Comparison of ENCODE assay signal across 1 cellular context in the genomic region with DNA sequence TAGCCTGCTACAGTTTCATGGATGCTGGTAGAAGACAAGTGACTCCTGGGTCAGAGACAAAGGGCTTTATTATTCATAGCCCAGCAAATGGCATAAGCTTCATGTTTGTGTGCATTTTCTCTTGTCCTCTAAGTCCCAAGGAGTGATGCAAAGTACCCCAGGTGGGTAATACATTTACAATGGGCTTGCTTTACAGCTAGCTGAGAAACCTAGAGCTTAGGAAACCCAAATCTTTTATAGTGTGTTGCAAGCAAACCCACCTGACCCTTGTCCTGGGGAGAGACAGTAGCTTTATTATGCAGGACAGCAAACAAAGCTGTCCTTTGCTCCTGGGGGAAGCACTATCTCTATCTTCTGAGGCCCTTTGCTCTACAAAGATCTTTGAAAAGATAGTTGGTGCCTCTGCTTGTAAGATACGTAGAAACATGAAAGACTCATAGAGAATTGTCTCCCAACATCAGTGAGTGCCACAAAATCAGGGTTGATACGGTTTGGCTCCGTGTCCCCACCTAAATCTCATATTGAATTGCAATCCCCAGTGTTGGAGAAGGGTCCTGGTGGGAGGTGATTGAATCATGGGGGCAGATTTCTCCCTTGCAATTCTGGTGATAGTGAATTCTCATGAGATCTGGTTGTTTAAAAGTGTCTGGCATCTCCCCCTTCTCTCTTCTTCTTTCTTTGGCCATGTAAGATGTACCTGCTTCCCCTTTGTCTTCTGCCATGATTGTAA.
TF ChIP-seq lines count a peak whose summit lies in the region.

No MANE protein-coding gene starts in this region.

TF ChIP-seq in HepG2, 621 proteins besides CTCF, POLR2A, EP300 and RAD21 (continued from another document and continues in another):
- TF ChIP-seq, protein P1, sequence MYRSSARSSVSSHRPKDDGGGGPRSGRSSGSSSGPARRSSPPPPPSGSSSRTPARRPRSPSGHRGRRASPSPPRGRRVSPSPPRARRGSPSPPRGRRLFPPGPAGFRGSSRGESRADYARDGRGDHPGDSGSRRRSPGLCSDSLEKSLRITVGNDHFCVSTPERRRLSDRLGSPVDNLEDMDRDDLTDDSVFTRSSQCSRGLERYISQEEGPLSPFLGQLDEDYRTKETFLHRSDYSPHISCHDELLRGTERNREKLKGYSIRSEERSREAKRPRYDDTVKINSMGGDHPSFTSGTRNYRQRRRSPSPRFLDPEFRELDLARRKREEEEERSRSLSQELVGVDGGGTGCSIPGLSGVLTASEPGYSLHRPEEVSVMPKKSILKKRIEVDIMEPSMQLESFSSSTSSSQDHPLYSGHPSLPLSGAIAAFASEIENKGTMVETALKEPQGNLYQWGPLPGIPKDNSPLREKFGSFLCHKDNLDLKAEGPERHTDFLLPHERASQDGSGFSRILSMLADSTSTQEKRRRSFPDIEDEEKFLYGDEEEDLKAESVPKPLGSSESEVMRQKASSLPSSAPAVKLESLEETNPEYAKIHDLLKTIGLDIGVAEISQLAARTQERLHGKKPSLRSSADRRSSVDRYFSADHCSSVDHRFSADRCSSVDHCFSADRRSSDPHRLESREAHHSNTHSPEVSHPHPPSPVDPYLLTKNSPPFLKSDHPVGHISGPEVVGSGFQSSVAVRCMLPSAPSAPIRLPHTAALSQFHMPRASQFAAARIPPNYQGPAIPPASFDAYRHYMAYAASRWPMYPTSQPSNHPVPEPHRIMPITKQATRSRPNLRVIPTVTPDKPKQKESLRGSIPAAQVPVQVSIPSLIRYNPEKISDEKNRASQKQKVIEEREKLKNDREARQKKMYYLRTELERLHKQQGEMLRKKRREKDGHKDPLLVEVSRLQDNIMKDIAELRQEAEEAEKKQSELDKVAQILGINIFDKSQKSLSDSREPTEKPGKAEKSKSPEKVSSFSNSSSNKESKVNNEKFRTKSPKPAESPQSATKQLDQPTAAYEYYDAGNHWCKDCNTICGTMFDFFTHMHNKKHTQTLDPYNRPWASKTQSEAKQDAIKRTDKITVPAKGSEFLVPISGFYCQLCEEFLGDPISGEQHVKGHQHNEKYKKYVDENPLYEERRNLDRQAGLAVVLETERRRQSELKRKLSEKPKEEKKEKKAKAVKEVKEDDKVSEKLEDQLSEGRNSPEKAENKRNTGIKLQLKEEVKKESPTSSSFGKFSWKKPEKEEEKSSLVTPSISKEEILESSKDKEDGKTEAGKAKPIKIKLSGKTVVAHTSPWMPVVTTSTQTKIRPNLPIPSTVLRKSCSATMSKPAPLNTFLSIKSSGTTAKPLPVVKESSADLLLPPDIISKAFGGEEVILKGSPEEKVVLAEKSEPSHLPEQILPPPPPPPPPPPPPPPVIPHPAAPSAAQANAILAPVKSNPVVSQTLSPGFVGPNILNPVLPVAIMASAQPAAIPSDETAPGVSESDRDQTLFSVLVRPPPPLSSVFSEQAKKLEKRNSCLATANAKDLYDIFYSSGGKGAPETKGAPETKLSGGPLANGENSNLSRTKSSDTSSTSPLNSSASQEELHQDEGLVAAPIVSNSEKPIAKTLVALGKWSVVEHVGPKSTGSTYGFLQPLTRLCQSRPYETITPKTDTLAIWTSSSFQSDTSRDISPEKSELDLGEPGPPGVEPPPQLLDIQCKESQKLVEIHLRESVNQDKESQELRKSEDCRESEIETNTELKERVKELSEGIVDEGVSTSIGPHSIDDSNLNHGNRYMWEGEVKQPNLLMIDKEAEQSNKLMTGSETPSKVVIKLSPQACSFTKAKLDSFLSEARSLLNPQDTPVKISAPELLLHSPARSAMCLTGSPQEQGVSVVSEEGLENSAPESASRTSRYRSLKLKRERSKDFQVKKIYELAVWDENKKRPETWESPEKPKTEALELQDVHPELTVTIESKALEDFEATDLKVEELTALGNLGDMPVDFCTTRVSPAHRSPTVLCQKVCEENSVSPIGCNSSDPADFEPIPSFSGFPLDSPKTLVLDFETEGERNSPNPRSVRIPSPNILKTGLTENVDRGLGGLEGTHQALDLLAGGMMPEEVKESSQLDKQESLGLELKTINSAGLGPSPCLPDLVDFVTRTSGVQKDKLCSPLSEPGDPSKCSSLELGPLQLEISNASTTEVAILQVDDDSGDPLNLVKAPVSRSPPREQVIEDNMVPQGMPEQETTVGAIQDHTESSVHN (CRISPR knock-in tag; IDR thresholded peaks at IDR 0.05): no peak
- TF ChIP-seq, protein P2, sequence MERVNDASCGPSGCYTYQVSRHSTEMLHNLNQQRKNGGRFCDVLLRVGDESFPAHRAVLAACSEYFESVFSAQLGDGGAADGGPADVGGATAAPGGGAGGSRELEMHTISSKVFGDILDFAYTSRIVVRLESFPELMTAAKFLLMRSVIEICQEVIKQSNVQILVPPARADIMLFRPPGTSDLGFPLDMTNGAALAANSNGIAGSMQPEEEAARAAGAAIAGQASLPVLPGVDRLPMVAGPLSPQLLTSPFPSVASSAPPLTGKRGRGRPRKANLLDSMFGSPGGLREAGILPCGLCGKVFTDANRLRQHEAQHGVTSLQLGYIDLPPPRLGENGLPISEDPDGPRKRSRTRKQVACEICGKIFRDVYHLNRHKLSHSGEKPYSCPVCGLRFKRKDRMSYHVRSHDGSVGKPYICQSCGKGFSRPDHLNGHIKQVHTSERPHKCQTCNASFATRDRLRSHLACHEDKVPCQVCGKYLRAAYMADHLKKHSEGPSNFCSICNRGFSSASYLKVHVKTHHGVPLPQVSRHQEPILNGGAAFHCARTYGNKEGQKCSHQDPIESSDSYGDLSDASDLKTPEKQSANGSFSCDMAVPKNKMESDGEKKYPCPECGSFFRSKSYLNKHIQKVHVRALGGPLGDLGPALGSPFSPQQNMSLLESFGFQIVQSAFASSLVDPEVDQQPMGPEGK (CRISPR knock-in tag; IDR thresholded peaks at IDR 0.05): peak; percentile 85
- TF ChIP-seq ZNF83 (CRISPR knock-in tag; IDR thresholded peaks at IDR 0.05; ENCODE audit: borderline replicate concordance) (no peak), ZNF446 (CRISPR knock-in tag; IDR thresholded peaks at IDR 0.05) (no peak), AGO1 (IDR thresholded peaks at IDR 0.05; ENCODE audit: low read depth, low read length, poor library complexity, severe bottlenecking) (no peak), ZKSCAN5 (CRISPR knock-in tag; IDR thresholded peaks at IDR 0.05) (no peak), ZZZ3 (CRISPR knock-in tag; IDR thresholded peaks at IDR 0.05; ENCODE audit: borderline replicate concordance) (no peak), RCOR2 (CRISPR knock-in tag; IDR thresholded peaks at IDR 0.05) (peak; percentile 81), ARID2 (CRISPR knock-in tag; IDR thresholded peaks at IDR 0.05; ENCODE audit: borderline replicate concordance) (no peak), FOXJ3 (CRISPR knock-in tag; IDR thresholded peaks at IDR 0.05; ENCODE audit: borderline replicate concordance) (peak; percentile 92; the same call in 1 of the 2 replicates), TP53 (CRISPR knock-in tag; conservative IDR thresholded peaks at IDR 0.05) (peak; percentile 64; the same call in 1 of the 2 replicates), KDM6A (CRISPR knock-in tag; IDR thresholded peaks at IDR 0.05; ENCODE audit: low read depth) (peak; percentile 77), MAZ (IDR thresholded peaks at IDR 0.05; ENCODE audit: borderline replicate concordance, low read depth, low read length) (no peak), MAZ (CRISPR knock-in tag; IDR thresholded peaks at IDR 0.05; ENCODE audit: low read depth) (no peak), HNF4G (IDR thresholded peaks at IDR 0.05; ENCODE audit: borderline replicate concordance, low read depth, low read length) (peak; percentile 96), HNF4G (CRISPR knock-in tag; IDR thresholded peaks at IDR 0.05; ENCODE audit: borderline replicate concordance, low read depth) (peak; percentile 75; the same call in 1 of the 2 replicates), ZNF670 (CRISPR knock-in tag; IDR thresholded peaks at IDR 0.05; ENCODE audit: borderline replicate concordance) (no peak), PITX1 (CRISPR knock-in tag; IDR thresholded peaks at IDR 0.05) (peak; percentile 70), CEBPB (IDR thresholded peaks at IDR 0.05; ENCODE audit: borderline replicate concordance, low read depth, low read length) (peak; percentile 94), ZSCAN30 (CRISPR knock-in tag; IDR thresholded peaks at IDR 0.05) (no peak), ZNF143 (CRISPR knock-in tag; IDR thresholded peaks at IDR 0.05) (no peak), ZNF720 (CRISPR knock-in tag; IDR thresholded peaks at IDR 0.05) (no peak), LCORL (IDR thresholded peaks at IDR 0.05) (no peak), LCORL (CRISPR knock-in tag; IDR thresholded peaks at IDR 0.05) (peak; percentile 73; the same call in 1 of the 2 replicates), ZNF383 (CRISPR knock-in tag; IDR thresholded peaks at IDR 0.05; ENCODE audit: borderline replicate concordance) (no peak), HNF4A (CRISPR knock-in tag; IDR thresholded peaks at IDR 0.05) (peak; percentile 98), FOXA3 (CRISPR knock-in tag; IDR thresholded peaks at IDR 0.05) (peak; percentile 86), NCOA1 (CRISPR knock-in tag; IDR thresholded peaks at IDR 0.05) (0 out of 2 replicates have a peak, but pooled peaks have one; percentile 28), ZNF749 (CRISPR knock-in tag; IDR thresholded peaks at IDR 0.05; ENCODE audit: borderline replicate concordance) (no peak), ZNF775 (CRISPR knock-in tag; IDR thresholded peaks at IDR 0.05; ENCODE audit: borderline replicate concordance) (no peak), MED8 (CRISPR knock-in tag; IDR thresholded peaks at IDR 0.05; ENCODE audit: insufficient replicate concordance) (peak; percentile 69), ZNF264 (CRISPR knock-in tag; IDR thresholded peaks at IDR 0.05) (peak; percentile 37; the same call in 1 of the 2 replicates), GLI4 (CRISPR knock-in tag; IDR thresholded peaks at IDR 0.05; ENCODE audit: borderline replicate concordance) (no peak)
- TF ChIP-seq, protein P3, sequence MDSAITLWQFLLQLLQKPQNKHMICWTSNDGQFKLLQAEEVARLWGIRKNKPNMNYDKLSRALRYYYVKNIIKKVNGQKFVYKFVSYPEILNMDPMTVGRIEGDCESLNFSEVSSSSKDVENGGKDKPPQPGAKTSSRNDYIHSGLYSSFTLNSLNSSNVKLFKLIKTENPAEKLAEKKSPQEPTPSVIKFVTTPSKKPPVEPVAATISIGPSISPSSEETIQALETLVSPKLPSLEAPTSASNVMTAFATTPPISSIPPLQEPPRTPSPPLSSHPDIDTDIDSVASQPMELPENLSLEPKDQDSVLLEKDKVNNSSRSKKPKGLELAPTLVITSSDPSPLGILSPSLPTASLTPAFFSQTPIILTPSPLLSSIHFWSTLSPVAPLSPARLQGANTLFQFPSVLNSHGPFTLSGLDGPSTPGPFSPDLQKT (CRISPR knock-in tag; IDR thresholded peaks at IDR 0.05; ENCODE audit: borderline replicate concordance): no peak
- TF ChIP-seq, protein P4, sequence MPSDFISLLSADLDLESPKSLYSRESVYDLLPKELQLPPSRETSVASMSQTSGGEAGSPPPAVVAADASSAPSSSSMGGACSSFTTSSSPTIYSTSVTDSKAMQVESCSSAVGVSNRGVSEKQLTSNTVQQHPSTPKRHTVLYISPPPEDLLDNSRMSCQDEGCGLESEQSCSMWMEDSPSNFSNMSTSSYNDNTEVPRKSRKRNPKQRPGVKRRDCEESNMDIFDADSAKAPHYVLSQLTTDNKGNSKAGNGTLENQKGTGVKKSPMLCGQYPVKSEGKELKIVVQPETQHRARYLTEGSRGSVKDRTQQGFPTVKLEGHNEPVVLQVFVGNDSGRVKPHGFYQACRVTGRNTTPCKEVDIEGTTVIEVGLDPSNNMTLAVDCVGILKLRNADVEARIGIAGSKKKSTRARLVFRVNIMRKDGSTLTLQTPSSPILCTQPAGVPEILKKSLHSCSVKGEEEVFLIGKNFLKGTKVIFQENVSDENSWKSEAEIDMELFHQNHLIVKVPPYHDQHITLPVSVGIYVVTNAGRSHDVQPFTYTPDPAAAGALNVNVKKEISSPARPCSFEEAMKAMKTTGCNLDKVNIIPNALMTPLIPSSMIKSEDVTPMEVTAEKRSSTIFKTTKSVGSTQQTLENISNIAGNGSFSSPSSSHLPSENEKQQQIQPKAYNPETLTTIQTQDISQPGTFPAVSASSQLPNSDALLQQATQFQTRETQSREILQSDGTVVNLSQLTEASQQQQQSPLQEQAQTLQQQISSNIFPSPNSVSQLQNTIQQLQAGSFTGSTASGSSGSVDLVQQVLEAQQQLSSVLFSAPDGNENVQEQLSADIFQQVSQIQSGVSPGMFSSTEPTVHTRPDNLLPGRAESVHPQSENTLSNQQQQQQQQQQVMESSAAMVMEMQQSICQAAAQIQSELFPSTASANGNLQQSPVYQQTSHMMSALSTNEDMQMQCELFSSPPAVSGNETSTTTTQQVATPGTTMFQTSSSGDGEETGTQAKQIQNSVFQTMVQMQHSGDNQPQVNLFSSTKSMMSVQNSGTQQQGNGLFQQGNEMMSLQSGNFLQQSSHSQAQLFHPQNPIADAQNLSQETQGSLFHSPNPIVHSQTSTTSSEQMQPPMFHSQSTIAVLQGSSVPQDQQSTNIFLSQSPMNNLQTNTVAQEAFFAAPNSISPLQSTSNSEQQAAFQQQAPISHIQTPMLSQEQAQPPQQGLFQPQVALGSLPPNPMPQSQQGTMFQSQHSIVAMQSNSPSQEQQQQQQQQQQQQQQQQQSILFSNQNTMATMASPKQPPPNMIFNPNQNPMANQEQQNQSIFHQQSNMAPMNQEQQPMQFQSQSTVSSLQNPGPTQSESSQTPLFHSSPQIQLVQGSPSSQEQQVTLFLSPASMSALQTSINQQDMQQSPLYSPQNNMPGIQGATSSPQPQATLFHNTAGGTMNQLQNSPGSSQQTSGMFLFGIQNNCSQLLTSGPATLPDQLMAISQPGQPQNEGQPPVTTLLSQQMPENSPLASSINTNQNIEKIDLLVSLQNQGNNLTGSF (CRISPR knock-in tag; IDR thresholded peaks at IDR 0.05): no peak
- TF ChIP-seq, protein P5, sequence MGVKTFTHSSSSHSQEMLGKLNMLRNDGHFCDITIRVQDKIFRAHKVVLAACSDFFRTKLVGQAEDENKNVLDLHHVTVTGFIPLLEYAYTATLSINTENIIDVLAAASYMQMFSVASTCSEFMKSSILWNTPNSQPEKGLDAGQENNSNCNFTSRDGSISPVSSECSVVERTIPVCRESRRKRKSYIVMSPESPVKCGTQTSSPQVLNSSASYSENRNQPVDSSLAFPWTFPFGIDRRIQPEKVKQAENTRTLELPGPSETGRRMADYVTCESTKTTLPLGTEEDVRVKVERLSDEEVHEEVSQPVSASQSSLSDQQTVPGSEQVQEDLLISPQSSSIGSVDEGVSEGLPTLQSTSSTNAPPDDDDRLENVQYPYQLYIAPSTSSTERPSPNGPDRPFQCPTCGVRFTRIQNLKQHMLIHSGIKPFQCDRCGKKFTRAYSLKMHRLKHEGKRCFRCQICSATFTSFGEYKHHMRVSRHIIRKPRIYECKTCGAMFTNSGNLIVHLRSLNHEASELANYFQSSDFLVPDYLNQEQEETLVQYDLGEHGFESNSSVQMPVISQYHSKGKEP (CRISPR knock-in tag; IDR thresholded peaks at IDR 0.05): no peak
- TF ChIP-seq, protein P6, sequence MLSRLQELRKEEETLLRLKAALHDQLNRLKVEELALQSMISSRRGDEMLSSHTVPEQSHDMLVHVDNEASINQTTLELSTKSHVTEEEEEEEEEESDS (CRISPR knock-in tag; IDR thresholded peaks at IDR 0.05; ENCODE audit: borderline replicate concordance): 0 out of 2 replicates have a peak, but pooled peaks have one; percentile 65
- TF ChIP-seq, protein P7, sequence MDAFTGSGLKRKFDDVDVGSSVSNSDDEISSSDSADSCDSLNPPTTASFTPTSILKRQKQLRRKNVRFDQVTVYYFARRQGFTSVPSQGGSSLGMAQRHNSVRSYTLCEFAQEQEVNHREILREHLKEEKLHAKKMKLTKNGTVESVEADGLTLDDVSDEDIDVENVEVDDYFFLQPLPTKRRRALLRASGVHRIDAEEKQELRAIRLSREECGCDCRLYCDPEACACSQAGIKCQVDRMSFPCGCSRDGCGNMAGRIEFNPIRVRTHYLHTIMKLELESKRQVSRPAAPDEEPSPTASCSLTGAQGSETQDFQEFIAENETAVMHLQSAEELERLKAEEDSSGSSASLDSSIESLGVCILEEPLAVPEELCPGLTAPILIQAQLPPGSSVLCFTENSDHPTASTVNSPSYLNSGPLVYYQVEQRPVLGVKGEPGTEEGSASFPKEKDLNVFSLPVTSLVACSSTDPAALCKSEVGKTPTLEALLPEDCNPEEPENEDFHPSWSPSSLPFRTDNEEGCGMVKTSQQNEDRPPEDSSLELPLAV (CRISPR knock-in tag; conservative IDR thresholded peaks at IDR 0.05; ENCODE audit: low read depth): no peak
